ENCODE assay signal across 1 cellular context in the genomic region with DNA sequence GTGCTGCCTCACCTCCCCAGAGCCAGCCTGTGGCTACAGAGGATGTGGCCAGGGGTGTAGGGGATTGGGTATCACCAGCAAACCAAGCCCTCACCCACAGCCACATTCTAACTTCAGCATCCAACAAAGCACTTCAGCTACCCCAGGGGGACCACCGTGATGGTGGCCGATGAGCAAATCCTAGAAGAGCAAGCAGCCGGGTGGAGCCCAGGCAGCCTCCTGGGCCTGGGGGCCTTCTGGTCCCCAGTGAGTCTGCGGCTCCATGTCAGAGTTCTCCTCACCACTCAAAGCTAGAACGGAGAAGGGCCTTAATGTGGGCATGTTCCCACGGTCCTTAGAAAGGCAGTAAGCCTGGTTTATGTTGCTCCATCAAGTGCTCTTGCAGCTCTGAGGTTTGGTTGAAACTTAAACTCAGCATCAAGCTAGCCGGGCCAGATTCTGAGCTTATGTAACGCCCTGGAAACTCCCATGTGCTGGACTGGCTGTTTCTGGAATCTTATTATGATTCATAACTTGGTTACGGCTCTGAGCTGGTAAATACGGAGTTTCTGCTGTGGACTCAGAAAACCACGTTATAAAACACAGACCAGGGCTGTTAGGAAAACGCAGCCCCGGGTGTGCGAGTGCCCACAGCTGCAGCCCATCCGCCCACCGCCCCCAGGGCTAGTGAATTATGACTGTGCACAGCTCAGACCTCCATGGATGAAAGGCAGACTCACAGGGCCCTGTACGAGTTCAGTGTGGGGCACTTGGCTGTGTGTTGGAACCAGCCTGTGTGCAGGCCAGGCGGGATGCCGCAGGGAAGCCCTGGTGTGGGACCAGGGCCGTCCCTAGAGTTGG.
A peak's percentile ranks its signal among the peaks of the same experiment; 100 is the strongest.
TF ChIP-seq lines count a peak whose summit lies in the region.

No MANE protein-coding gene starts in this region.

TF ChIP-seq in GM12878, 131 proteins besides CTCF, POLR2A, EP300 and RAD21 (continued from another document and continues in another):
- TF ChIP-seq, protein P1, sequence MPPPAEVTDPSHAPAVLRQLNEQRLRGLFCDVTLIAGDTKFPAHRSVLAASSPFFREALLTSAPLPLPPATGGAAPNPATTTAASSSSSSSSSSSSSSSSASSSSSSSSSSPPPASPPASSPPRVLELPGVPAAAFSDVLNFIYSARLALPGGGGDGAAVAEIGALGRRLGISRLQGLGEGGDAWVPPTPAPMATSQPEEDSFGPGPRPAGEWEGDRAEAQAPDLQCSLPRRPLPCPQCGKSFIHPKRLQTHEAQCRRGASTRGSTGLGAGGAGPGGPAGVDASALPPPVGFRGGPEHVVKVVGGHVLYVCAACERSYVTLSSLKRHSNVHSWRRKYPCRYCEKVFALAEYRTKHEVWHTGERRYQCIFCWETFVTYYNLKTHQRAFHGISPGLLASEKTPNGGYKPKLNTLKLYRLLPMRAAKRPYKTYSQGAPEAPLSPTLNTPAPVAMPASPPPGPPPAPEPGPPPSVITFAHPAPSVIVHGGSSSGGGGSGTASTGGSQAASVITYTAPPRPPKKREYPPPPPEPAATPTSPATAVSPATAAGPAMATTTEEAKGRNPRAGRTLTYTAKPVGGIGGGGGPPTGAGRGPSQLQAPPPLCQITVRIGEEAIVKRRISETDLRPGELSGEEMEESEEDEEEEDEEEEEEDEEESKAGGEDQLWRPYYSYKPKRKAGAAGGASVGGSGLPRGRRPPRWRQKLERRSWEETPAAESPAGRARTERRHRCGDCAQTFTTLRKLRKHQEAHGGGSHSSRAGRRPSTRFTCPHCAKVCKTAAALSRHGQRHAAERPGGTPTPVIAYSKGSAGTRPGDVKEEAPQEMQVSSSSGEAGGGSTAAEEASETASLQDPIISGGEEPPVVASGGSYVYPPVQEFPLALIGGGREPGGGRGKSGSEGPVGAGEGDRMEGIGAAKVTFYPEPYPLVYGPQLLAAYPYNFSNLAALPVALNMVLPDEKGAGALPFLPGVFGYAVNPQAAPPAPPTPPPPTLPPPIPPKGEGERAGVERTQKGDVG (CRISPR knock-in tag; IDR thresholded peaks at IDR 0.05): no peak
- TF ChIP-seq BACH1 (IDR thresholded peaks at IDR 0.05; ENCODE audit: borderline replicate concordance) (peak; percentile 60; the same call in 1 of the 2 replicates), POLR2AphosphoS5 (IDR thresholded peaks at IDR 0.05; ENCODE audit: low read length) (no peak), ASH2L (IDR thresholded peaks at IDR 0.05; ENCODE audit: borderline replicate concordance, low read depth) (no peak), PML (IDR thresholded peaks at IDR 0.05; ENCODE audit: low read length) (peak; percentile 69; the same call in 1 of the 2 replicates), IKZF1 (conservative IDR thresholded peaks at IDR 0.05) (peak; percentile 92), CBX3 (IDR thresholded peaks at IDR 0.05; ENCODE audit: borderline replicate concordance, low read depth) (no peak), SMC3 (IDR thresholded peaks at IDR 0.05; ENCODE audit: borderline replicate concordance, low read length) (no peak; the same call in 1 of the 2 replicates), SMARCA5 (IDR thresholded peaks at IDR 0.05) (peak; percentile 53), CREB1 (IDR thresholded peaks at IDR 0.05; ENCODE audit: low read depth) (peak; percentile 41; the same call in 1 of the 2 replicates), ETV6 (conservative IDR thresholded peaks at IDR 0.05 in 1 of 2, IDR thresholded peaks at IDR 0.05 in 1 of 2; ENCODE audit: borderline replicate concordance in 1 of 2, low read depth in 1 of 2) (peak in 1 of 2 experiments; percentile 77; a peak in 2 of 4 replicates), SPI1 (IDR thresholded peaks at IDR 0.05; ENCODE audit: borderline replicate concordance, insufficient read depth, low read depth, low read length) (no peak), SMAD1 (IDR thresholded peaks at IDR 0.05; ENCODE audit: low read depth, partially characterized antibody) (no peak), TCF3 (IDR thresholded peaks at IDR 0.05; ENCODE audit: borderline replicate concordance, insufficient read depth, low read depth, low read length) (peak; percentile 91), POU2F2 (IDR thresholded peaks at IDR 0.05; ENCODE audit: borderline replicate concordance, low read depth, low read length) (0 out of 3 replicates have a peak, but pooled peaks have one; percentile 4), IRF4 (IDR thresholded peaks at IDR 0.05; ENCODE audit: low read depth, low read length) (peak; percentile 93), RBBP5 (conservative IDR thresholded peaks at IDR 0.05) (no peak), ZNF207 (IDR thresholded peaks at IDR 0.05; ENCODE audit: borderline replicate concordance) (no peak), KAT2A (conservative IDR thresholded peaks at IDR 0.05; ENCODE audit: control insufficient read depth, low read depth, low read length) (no peak), ZNF274 (IDR thresholded peaks at IDR 0.05; ENCODE audit: insufficient read depth, insufficient read length) (no peak), MTA3 (IDR thresholded peaks at IDR 0.05; ENCODE audit: borderline replicate concordance, low read length) (no peak), HDGF (IDR thresholded peaks at IDR 0.05) (no peak), EZH2 (IDR thresholded peaks at IDR 0.05; ENCODE audit: borderline replicate concordance, control insufficient read depth, low read depth, low read length) (no peak), MEF2B (IDR thresholded peaks at IDR 0.05; ENCODE audit: partially characterized antibody, poor library complexity, severe bottlenecking) (peak; percentile 99), TCF12 (IDR thresholded peaks at IDR 0.05; ENCODE audit: low read depth, low read length) (peak; percentile 91), RB1 (IDR thresholded peaks at IDR 0.05; ENCODE audit: borderline replicate concordance) (no peak), CREM (IDR thresholded peaks at IDR 0.05; ENCODE audit: low read depth) (peak; percentile 81; the same call in 1 of the 2 replicates), SREBF1 (IDR thresholded peaks at IDR 0.05; ENCODE audit: low read length) (no peak), EED (IDR thresholded peaks at IDR 0.05; ENCODE audit: low read depth) (peak; percentile 95), ZNF217 (IDR thresholded peaks at IDR 0.05) (no peak)
- TF ChIP-seq, protein P2, sequence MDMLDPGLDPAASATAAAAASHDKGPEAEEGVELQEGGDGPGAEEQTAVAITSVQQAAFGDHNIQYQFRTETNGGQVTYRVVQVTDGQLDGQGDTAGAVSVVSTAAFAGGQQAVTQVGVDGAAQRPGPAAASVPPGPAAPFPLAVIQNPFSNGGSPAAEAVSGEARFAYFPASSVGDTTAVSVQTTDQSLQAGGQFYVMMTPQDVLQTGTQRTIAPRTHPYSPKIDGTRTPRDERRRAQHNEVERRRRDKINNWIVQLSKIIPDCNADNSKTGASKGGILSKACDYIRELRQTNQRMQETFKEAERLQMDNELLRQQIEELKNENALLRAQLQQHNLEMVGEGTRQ (IDR thresholded peaks at IDR 0.05; ENCODE audit: borderline replicate concordance, low read depth, low read length): no peak
- TF ChIP-seq, protein P3, sequence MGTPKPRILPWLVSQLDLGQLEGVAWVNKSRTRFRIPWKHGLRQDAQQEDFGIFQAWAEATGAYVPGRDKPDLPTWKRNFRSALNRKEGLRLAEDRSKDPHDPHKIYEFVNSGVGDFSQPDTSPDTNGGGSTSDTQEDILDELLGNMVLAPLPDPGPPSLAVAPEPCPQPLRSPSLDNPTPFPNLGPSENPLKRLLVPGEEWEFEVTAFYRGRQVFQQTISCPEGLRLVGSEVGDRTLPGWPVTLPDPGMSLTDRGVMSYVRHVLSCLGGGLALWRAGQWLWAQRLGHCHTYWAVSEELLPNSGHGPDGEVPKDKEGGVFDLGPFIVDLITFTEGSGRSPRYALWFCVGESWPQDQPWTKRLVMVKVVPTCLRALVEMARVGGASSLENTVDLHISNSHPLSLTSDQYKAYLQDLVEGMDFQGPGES (IDR thresholded peaks at IDR 0.05): no peak
- TF ChIP-seq, protein P4, sequence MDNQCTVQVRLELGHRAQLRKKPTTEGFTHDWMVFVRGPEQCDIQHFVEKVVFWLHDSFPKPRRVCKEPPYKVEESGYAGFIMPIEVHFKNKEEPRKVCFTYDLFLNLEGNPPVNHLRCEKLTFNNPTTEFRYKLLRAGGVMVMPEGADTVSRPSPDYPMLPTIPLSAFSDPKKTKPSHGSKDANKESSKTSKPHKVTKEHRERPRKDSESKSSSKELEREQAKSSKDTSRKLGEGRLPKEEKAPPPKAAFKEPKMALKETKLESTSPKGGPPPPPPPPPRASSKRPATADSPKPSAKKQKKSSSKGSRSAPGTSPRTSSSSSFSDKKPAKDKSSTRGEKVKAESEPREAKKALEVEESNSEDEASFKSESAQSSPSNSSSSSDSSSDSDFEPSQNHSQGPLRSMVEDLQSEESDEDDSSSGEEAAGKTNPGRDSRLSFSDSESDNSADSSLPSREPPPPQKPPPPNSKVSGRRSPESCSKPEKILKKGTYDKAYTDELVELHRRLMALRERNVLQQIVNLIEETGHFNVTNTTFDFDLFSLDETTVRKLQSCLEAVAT (IDR thresholded peaks at IDR 0.05): no peak
- TF ChIP-seq, protein P5, sequence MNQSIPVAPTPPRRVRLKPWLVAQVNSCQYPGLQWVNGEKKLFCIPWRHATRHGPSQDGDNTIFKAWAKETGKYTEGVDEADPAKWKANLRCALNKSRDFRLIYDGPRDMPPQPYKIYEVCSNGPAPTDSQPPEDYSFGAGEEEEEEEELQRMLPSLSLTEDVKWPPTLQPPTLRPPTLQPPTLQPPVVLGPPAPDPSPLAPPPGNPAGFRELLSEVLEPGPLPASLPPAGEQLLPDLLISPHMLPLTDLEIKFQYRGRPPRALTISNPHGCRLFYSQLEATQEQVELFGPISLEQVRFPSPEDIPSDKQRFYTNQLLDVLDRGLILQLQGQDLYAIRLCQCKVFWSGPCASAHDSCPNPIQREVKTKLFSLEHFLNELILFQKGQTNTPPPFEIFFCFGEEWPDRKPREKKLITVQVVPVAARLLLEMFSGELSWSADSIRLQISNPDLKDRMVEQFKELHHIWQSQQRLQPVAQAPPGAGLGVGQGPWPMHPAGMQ (IDR thresholded peaks at IDR 0.05; ENCODE audit: borderline replicate concordance): no peak
- TF ChIP-seq, protein P6, sequence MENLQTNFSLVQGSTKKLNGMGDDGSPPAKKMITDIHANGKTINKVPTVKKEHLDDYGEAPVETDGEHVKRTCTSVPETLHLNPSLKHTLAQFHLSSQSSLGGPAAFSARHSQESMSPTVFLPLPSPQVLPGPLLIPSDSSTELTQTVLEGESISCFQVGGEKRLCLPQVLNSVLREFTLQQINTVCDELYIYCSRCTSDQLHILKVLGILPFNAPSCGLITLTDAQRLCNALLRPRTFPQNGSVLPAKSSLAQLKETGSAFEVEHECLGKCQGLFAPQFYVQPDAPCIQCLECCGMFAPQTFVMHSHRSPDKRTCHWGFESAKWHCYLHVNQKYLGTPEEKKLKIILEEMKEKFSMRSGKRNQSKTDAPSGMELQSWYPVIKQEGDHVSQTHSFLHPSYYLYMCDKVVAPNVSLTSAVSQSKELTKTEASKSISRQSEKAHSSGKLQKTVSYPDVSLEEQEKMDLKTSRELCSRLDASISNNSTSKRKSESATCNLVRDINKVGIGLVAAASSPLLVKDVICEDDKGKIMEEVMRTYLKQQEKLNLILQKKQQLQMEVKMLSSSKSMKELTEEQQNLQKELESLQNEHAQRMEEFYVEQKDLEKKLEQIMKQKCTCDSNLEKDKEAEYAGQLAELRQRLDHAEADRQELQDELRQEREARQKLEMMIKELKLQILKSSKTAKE (IDR thresholded peaks at IDR 0.05; ENCODE audit: low read depth, poor library complexity, severe bottlenecking): peak; percentile 91
- TF ChIP-seq, protein P7, sequence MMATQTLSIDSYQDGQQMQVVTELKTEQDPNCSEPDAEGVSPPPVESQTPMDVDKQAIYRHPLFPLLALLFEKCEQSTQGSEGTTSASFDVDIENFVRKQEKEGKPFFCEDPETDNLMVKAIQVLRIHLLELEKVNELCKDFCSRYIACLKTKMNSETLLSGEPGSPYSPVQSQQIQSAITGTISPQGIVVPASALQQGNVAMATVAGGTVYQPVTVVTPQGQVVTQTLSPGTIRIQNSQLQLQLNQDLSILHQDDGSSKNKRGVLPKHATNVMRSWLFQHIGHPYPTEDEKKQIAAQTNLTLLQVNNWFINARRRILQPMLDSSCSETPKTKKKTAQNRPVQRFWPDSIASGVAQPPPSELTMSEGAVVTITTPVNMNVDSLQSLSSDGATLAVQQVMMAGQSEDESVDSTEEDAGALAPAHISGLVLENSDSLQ (IDR thresholded peaks at IDR 0.05): no peak
- TF ChIP-seq, protein P8, sequence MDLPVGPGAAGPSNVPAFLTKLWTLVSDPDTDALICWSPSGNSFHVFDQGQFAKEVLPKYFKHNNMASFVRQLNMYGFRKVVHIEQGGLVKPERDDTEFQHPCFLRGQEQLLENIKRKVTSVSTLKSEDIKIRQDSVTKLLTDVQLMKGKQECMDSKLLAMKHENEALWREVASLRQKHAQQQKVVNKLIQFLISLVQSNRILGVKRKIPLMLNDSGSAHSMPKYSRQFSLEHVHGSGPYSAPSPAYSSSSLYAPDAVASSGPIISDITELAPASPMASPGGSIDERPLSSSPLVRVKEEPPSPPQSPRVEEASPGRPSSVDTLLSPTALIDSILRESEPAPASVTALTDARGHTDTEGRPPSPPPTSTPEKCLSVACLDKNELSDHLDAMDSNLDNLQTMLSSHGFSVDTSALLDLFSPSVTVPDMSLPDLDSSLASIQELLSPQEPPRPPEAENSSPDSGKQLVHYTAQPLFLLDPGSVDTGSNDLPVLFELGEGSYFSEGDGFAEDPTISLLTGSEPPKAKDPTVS (IDR thresholded peaks at IDR 0.05; ENCODE audit: low read depth, low read length): no peak
- TF ChIP-seq, protein P9, sequence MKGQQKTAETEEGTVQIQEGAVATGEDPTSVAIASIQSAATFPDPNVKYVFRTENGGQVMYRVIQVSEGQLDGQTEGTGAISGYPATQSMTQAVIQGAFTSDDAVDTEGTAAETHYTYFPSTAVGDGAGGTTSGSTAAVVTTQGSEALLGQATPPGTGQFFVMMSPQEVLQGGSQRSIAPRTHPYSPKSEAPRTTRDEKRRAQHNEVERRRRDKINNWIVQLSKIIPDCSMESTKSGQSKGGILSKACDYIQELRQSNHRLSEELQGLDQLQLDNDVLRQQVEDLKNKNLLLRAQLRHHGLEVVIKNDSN (IDR thresholded peaks at IDR 0.05; ENCODE audit: borderline replicate concordance, extremely low read length, insufficient read depth, low read depth, low read length): no peak
- TF ChIP-seq, protein P10, sequence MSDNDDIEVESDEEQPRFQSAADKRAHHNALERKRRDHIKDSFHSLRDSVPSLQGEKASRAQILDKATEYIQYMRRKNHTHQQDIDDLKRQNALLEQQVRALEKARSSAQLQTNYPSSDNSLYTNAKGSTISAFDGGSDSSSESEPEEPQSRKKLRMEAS (IDR thresholded peaks at IDR 0.05; ENCODE audit: low read depth, low read length): no peak
- TF ChIP-seq, protein P11, sequence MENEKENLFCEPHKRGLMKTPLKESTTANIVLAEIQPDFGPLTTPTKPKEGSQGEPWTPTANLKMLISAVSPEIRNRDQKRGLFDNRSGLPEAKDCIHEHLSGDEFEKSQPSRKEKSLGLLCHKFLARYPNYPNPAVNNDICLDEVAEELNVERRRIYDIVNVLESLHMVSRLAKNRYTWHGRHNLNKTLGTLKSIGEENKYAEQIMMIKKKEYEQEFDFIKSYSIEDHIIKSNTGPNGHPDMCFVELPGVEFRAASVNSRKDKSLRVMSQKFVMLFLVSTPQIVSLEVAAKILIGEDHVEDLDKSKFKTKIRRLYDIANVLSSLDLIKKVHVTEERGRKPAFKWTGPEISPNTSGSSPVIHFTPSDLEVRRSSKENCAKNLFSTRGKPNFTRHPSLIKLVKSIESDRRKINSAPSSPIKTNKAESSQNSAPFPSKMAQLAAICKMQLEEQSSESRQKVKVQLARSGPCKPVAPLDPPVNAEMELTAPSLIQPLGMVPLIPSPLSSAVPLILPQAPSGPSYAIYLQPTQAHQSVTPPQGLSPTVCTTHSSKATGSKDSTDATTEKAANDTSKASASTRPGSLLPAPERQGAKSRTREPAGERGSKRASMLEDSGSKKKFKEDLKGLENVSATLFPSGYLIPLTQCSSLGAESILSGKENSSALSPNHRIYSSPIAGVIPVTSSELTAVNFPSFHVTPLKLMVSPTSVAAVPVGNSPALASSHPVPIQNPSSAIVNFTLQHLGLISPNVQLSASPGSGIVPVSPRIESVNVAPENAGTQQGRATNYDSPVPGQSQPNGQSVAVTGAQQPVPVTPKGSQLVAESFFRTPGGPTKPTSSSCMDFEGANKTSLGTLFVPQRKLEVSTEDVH (IDR thresholded peaks at IDR 0.05; ENCODE audit: low read depth, partially characterized antibody): no peak
